1 cellular context compared by ENCODE assay signal in the genomic region with DNA sequence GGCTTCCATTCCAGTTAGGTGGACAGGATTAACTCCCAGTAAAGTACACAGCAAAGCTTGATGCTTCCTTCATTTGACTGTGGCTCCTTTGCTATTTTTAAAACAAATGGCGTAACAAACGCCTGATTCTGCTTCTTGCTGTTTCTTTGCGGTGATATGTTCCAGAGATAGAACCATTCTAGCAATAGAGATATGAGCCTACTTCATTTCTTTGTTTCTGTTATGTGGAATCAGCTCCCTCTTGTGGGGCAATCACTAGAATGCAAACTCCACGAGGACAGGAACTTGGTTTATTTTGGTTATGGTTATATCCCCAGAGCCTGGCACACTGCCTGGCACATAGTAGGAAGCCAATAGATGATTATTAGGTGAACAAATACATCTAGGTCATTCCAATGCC.
TF ChIP-seq lines count a peak whose summit lies in the region.

No MANE protein-coding gene starts in this region.

TF ChIP-seq in SK-N-SH, 30 proteins besides CTCF, POLR2A, EP300 and RAD21 (continued from another document):
- TF ChIP-seq, protein P1, sequence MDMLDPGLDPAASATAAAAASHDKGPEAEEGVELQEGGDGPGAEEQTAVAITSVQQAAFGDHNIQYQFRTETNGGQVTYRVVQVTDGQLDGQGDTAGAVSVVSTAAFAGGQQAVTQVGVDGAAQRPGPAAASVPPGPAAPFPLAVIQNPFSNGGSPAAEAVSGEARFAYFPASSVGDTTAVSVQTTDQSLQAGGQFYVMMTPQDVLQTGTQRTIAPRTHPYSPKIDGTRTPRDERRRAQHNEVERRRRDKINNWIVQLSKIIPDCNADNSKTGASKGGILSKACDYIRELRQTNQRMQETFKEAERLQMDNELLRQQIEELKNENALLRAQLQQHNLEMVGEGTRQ (IDR thresholded peaks at IDR 0.05; ENCODE audit: borderline replicate concordance, low read depth, low read length), result no peak
- TF ChIP-seq, protein P2, sequence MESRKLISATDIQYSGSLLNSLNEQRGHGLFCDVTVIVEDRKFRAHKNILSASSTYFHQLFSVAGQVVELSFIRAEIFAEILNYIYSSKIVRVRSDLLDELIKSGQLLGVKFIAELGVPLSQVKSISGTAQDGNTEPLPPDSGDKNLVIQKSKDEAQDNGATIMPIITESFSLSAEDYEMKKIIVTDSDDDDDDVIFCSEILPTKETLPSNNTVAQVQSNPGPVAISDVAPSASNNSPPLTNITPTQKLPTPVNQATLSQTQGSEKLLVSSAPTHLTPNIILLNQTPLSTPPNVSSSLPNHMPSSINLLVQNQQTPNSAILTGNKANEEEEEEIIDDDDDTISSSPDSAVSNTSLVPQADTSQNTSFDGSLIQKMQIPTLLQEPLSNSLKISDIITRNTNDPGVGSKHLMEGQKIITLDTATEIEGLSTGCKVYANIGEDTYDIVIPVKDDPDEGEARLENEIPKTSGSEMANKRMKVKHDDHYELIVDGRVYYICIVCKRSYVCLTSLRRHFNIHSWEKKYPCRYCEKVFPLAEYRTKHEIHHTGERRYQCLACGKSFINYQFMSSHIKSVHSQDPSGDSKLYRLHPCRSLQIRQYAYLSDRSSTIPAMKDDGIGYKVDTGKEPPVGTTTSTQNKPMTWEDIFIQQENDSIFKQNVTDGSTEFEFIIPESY (IDR thresholded peaks at IDR 0.05; ENCODE audit: borderline replicate concordance, low read depth), result no peak
- TF ChIP-seq, protein P3, sequence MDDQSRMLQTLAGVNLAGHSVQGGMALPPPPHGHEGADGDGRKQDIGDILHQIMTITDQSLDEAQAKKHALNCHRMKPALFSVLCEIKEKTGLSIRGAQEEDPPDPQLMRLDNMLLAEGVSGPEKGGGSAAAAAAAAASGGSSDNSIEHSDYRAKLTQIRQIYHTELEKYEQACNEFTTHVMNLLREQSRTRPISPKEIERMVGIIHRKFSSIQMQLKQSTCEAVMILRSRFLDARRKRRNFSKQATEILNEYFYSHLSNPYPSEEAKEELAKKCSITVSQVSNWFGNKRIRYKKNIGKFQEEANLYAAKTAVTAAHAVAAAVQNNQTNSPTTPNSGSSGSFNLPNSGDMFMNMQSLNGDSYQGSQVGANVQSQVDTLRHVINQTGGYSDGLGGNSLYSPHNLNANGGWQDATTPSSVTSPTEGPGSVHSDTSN (IDR thresholded peaks at IDR 0.05), result no peak
- TF ChIP-seq GATA2 (CRISPR knock-in tag; IDR thresholded peaks at IDR 0.05), result no peak
- no peak for TF ChIP-seq TEAD4 (IDR thresholded peaks at IDR 0.05; ENCODE audit: borderline replicate concordance, insufficient read depth)
- TF ChIP-seq NFIC (IDR thresholded peaks at IDR 0.05; ENCODE audit: borderline replicate concordance), result no peak
- TF ChIP-seq, protein P4, sequence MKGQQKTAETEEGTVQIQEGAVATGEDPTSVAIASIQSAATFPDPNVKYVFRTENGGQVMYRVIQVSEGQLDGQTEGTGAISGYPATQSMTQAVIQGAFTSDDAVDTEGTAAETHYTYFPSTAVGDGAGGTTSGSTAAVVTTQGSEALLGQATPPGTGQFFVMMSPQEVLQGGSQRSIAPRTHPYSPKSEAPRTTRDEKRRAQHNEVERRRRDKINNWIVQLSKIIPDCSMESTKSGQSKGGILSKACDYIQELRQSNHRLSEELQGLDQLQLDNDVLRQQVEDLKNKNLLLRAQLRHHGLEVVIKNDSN (IDR thresholded peaks at IDR 0.05; ENCODE audit: borderline replicate concordance, low read depth), result no peak
- no peak for TF ChIP-seq RCOR1 (IDR thresholded peaks at IDR 0.05; ENCODE audit: low read length)
- TF ChIP-seq RXRA (IDR thresholded peaks at IDR 0.05; ENCODE audit: borderline replicate concordance, low read depth), result no peak
- no peak for TF ChIP-seq SIN3A (IDR thresholded peaks at IDR 0.05; ENCODE audit: borderline replicate concordance, low read depth, low read length)
- TF ChIP-seq JUND (IDR thresholded peaks at IDR 0.05), result no peak
